In genomic region chrX:43882294-43882681, GRCh38 we compare ENCODE assay signal across 9 cellular contexts. TPM values are rescaled to one million over a fixed set of nuclear protein-coding genes. Genes with fewer than 3 reads are reported as not detected.
DNase-seq lines count a peak whose midpoint lies in the region; ATAC-seq, FAIRE-seq and TF ChIP-seq lines count a peak whose summit lies in the region.
"Had no signal": no experiment of that assay in that cellular context is flagged by ENCODE, and none has a peak within 500 bp of the region (broad histone marks: within the 10 kb centered on the region; RNA-seq: fewer than 3 reads in every experiment).

Gene MAOB (minus strand): TSS chrX:43882450. CDS start chrX:43882299, 151 bp downstream.

- peaks cover 2% of the 10 kb centered on the region; the same call in 1 of the 2 replicates for H3K23me2 ChIP-seq in H1 (ENCODE audit: low read depth, low read length)

- H2AK5ac ChIP-seq in H1 (ENCODE audit: low read depth, low read length), result no peak within 1 kb of the TSS

- 7% methylated on average over 2 of the region's 36 CpGs; no CpG with 5 or more reads in 1 of the 2 experiments for WGBS in H1 (ENCODE audit: extremely low coverage in 1 of 2, insufficient coverage in 1 of 2, insufficient read length in 1 of 2, insufficient replicate concordance in 2 of 2, low coverage in 1 of 2, low lambda C conversion rate in 2 of 2, missing lambda C conversion rate in 1 of 2), 2 experiments
- 0 to 35% methylated on average over 1 to 28 of the region's 36 CpGs for WGBS in upper lobe of left lung, 2 donors

- H3K56ac ChIP-seq in H1 (replicated peaks; ENCODE audit: insufficient read length, low read depth, low read length), result no peak within 1 kb of the TSS

- H4K91ac ChIP-seq in H1 (replicated peaks; ENCODE audit: insufficient read length, low read length), result no peak within 1 kb of the TSS

- no peaks in the 10 kb centered on the region for H3K4me1 Mint-ChIP-seq in activated naive CD4-positive, alpha-beta T cell treated with anti-CD3 and anti-CD28 coated beads for 36 hours (ENCODE audit: low read depth)

- no peak within 1 kb of the TSS for H4K8ac ChIP-seq in H1 (ENCODE audit: extremely low read depth, insufficient read depth, low read length)

- peaks cover 11% of the 10 kb centered on the region for H3K27me3 Mint-ChIP-seq in activated naive CD4-positive, alpha-beta T cell treated with anti-CD3 and anti-CD28 coated beads for 36 hours (ENCODE audit: low read depth)

- no peaks in the 10 kb centered on the region for H3K79me1 ChIP-seq in H1 (ENCODE audit: low read depth, low read length)

- H2BK120ac ChIP-seq in H1 (replicated peaks; ENCODE audit: low read depth, low read length), result no peak within 1 kb of the TSS

- H2BK12ac ChIP-seq in H1 (ENCODE audit: low read depth, low read length), result no peak within 1 kb of the TSS

- no peak for TF ChIP-seq EP300 in H1 (IDR thresholded peaks at IDR 0.05; ENCODE audit: borderline replicate concordance in 1 of 2, low read depth in 2 of 2, low read length in 2 of 2)
- no peak for TF ChIP-seq EP300 in upper lobe of left lung (IDR thresholded peaks at IDR 0.05)

- H4K5ac ChIP-seq in H1 (ENCODE audit: insufficient read length, low read depth, low read length), result no peak within 1 kb of the TSS

- TF ChIP-seq POLR2A in H1 (IDR thresholded peaks at IDR 0.05; ENCODE audit: control extremely low read depth in 1 of 2, low read depth in 2 of 2, low read length in 2 of 2), result no peak
- no peak for TF ChIP-seq POLR2A in upper lobe of left lung (IDR thresholded peaks at IDR 0.05)

- no peak within 1 kb of the TSS for H3K4me3 Mint-ChIP-seq in activated naive CD4-positive, alpha-beta T cell treated with anti-CD3 and anti-CD28 coated beads for 36 hours

- peak; percentile 9 for DNase-seq in activated naive CD4-positive, alpha-beta T cell treated with anti-CD3 and anti-CD28 coated beads for 36 hours
- no peak for DNase-seq in activated naive CD4-positive, alpha-beta T cell (lab: John Stamatoyannopoulos, UW)
- DNase-seq in H1 (ENCODE audit: low read depth in 1 of 2, low spot score in 2 of 2) (peak in 1 of 2 experiments; percentile 55), upper lobe of left lung (peak in 1 of 2 donors; percentile 87), NCI-H2081 (lab: John Stamatoyannopoulos, UW) (no peak), OCI-LY7 (ENCODE audit: low spot score) (no peak)

- H3K27ac Mint-ChIP-seq in activated naive CD4-positive, alpha-beta T cell treated with anti-CD3 and anti-CD28 coated beads for 36 hours, result no peak within 1 kb of the TSS

- H3K27me3 ChIP-seq in H1 (replicated peaks in 1 of 4; ENCODE audit: control insufficient read depth in 3 of 4, extremely low read depth in 1 of 4, insufficient read depth in 3 of 4, low read length in 3 of 4), result peaks cover 0 to 9% (median 4%) of the 10 kb centered on the region in 4 experiments; a peak in 3 of 7 replicates
- H3K27me3 ChIP-seq in mucosa of rectum (ENCODE audit: control insufficient read depth in 2 of 2, insufficient read depth in 2 of 2, low read length in 2 of 2), result peaks cover 0 to 6% of the 10 kb centered on the region in 2 donors
- H3K27me3 ChIP-seq in upper lobe of left lung, result no peaks in the 10 kb centered on the region

- H3K14ac ChIP-seq in H1 (ENCODE audit: insufficient read length), result no peak within 1 kb of the TSS

- H3K36me3 ChIP-seq in H1 (ENCODE audit: control insufficient read depth in 2 of 4, insufficient read depth in 4 of 4, low read length in 3 of 4) (no peaks in the 10 kb centered on the region), mucosa of rectum (ENCODE audit: control insufficient read depth in 2 of 2, insufficient read depth in 2 of 2, low read length in 2 of 2) (no peaks in the 10 kb centered on the region), upper lobe of left lung (no peaks in the 10 kb centered on the region), OCI-LY7 (ENCODE audit: insufficient read depth, low read length) (no peaks in the 10 kb centered on the region)

- no peak within 1 kb of the TSS for H3K18ac ChIP-seq in H1 (ENCODE audit: extremely low read depth, low read length)

- no peak for FAIRE-seq in H1 (lab: Jason Lieb, UNC)

- no peak within 1 kb of the TSS for H2BK15ac ChIP-seq in H1 (ENCODE audit: low read length)

- H3K9me3 Mint-ChIP-seq in activated naive CD4-positive, alpha-beta T cell treated with anti-CD3 and anti-CD28 coated beads for 36 hours, result no peaks in the 10 kb centered on the region

- H3K9me2 ChIP-seq in OCI-LY7 (ENCODE audit: insufficient read depth, low read length), result no peaks in the 10 kb centered on the region

- H3K4me2 ChIP-seq in H1 (ENCODE audit: insufficient read depth in 1 of 2, low read depth in 2 of 2, low read length in 2 of 2) (peak within 1 kb of the TSS; percentile 56 to 59), OCI-LY7 (ENCODE audit: low read length) (no peak within 1 kb of the TSS)

- ATAC-seq in upper lobe of left lung (ENCODE audit: low FRiP score in 2 of 2) (peak; percentile 48 to 81), HG02610 (IDR thresholded peaks at IDR 0.05; ENCODE audit: unreplicated experiment) (no peak)
- ATAC-seq: Panc1 had no signal

- TF ChIP-seq CTCF in H1 (IDR thresholded peaks at IDR 0.05; ENCODE audit: control extremely low read depth in 1 of 3, insufficient read depth in 1 of 3, low read depth in 1 of 3, low read length in 3 of 3) (no peak), upper lobe of left lung (IDR thresholded peaks at IDR 0.05) (no peak), OCI-LY7 (conservative IDR thresholded peaks at IDR 0.05; ENCODE audit: low read length) (no peak)

- no TSS peak for BruUV-seq in OCI-LY7 (replicated peaks; lab: Mats Ljungman, UMichigan)

- peak within 1 kb of the TSS; percentile 29 to 54 (median 34) for H3K4me3 ChIP-seq in H1 (ENCODE audit: extremely low read depth in 1 of 4, insufficient read depth in 2 of 4, low read depth in 3 of 4, low read length in 4 of 4)
- H3K4me3 ChIP-seq in mucosa of rectum (ENCODE audit: low read length in 2 of 2), result peak within 1 kb of the TSS; percentile 44 to 50
- peak within 1 kb of the TSS in 3 of 4 donors; percentile 27 to 43 (median 41) for H3K4me3 ChIP-seq in upper lobe of left lung
- no peak within 1 kb of the TSS for H3K4me3 ChIP-seq in OCI-LY7 (ENCODE audit: low read depth, low read length, poor library complexity, severe bottlenecking)

- CTCF ChIA-PET in activated naive CD4-positive, alpha-beta T cell treated with anti-CD3 and anti-CD28 coated beads for 36 hours (lab: Charles Lee), result no interaction called here
- CTCF ChIA-PET in H1 (lab: Charles Lee; ENCODE audit: partially characterized antibody), result no interaction called here
- CTCF ChIA-PET in OCI-LY7 (lab: Charles Lee; ENCODE audit: unreplicated experiment), result no interaction called here

- no peaks in the 10 kb centered on the region for H3K36me3 Mint-ChIP-seq in activated naive CD4-positive, alpha-beta T cell treated with anti-CD3 and anti-CD28 coated beads for 36 hours (ENCODE audit: low read depth)

- H3K23ac ChIP-seq in H1 (ENCODE audit: insufficient read length), result no peak within 1 kb of the TSS

- H2BK20ac ChIP-seq in H1 (ENCODE audit: low read length), result no peak within 1 kb of the TSS

- no peak within 1 kb of the TSS for H2BK5ac ChIP-seq in H1 (ENCODE audit: low read depth, low read length)

- H3K9me3 ChIP-seq in H1 (ENCODE audit: insufficient read depth in 2 of 2, low read depth in 1 of 2, low read length in 1 of 2), result no peaks in the 10 kb centered on the region
- no peaks in the 10 kb centered on the region for H3K9me3 ChIP-seq in mucosa of rectum (ENCODE audit: control insufficient read depth in 2 of 2, low read length in 2 of 2)
- no peaks in the 10 kb centered on the region for H3K9me3 ChIP-seq in upper lobe of left lung
- H3K9me3 ChIP-seq in OCI-LY7 (ENCODE audit: low read length), result no peaks in the 10 kb centered on the region

- peaks cover 0 to 3% (median 0%) of the 10 kb centered on the region in 4 experiments; a peak in 3 of 7 replicates for H3K4me1 ChIP-seq in H1 (replicated peaks in 1 of 4; ENCODE audit: control insufficient read depth in 3 of 4, insufficient read depth in 4 of 4, low read length in 3 of 4)
- H3K4me1 ChIP-seq in mucosa of rectum (ENCODE audit: control insufficient read depth in 2 of 2, insufficient read depth in 2 of 2, low read length in 2 of 2), result no peaks in the 10 kb centered on the region
- no peaks in the 10 kb centered on the region for H3K4me1 ChIP-seq in upper lobe of left lung
- H3K4me1 ChIP-seq in OCI-LY7 (ENCODE audit: insufficient read depth, low read length, poor library complexity, severe bottlenecking), result no peaks in the 10 kb centered on the region

- H3K4ac ChIP-seq in H1 (replicated peaks; ENCODE audit: insufficient read length, low read depth, low read length), result no peak within 1 kb of the TSS

- H3K27ac ChIP-seq in H1 (ENCODE audit: low read depth, low read length) (no peak within 1 kb of the TSS), mucosa of rectum (ENCODE audit: low read depth in 2 of 2, low read length in 2 of 2) (no peak within 1 kb of the TSS), upper lobe of left lung (peak within 1 kb of the TSS; percentile 24 to 72 (median 33)), OCI-LY7 (ENCODE audit: low read depth, low read length, poor library complexity, severe bottlenecking) (no peak within 1 kb of the TSS)

- POLR2A ChIA-PET in H1 (lab: Charles Lee; ENCODE audit: partially characterized antibody), result no interaction called here
- POLR2A ChIA-PET in OCI-LY7 (lab: Charles Lee), result no interaction called here

- intact Hi-C loops in activated naive CD4-positive, alpha-beta T cell treated with anti-CD3 and anti-CD28 coated beads for 36 hours (cut with micrococcal nuclease), result no loop called here
- intact Hi-C loops in OCI-LY7 (cut with micrococcal nuclease; ENCODE audit: unreplicated experiment), result no loop called here

- H2AFZ ChIP-seq in H1 (ENCODE audit: low read length), result no peak within 1 kb of the TSS
- H2AFZ ChIP-seq in OCI-LY7 (ENCODE audit: low read length), result no peak within 1 kb of the TSS

- no peak for TF ChIP-seq RAD21 in H1 (IDR thresholded peaks at IDR 0.05 in 1 of 2, conservative IDR thresholded peaks at IDR 0.05 in 1 of 2; ENCODE audit: low read depth in 2 of 2, low read length in 2 of 2)

- H3K9ac ChIP-seq in H1 (replicated peaks in 1 of 4; ENCODE audit: extremely low read depth in 1 of 4, low read depth in 3 of 4, low read length in 3 of 4) (no peak within 1 kb of the TSS), mucosa of rectum (ENCODE audit: low read depth in 1 of 2, low read length in 2 of 2) (no peak within 1 kb of the TSS)

- H4K20me1 ChIP-seq in H1 (replicated peaks in 1 of 2; ENCODE audit: control insufficient read depth in 1 of 2, insufficient read depth in 2 of 2, low read length in 2 of 2) (no peaks in the 10 kb centered on the region), OCI-LY7 (ENCODE audit: insufficient read depth, low read length) (no peaks in the 10 kb centered on the region)

- H3K79me2 ChIP-seq in H1 (ENCODE audit: control insufficient read depth in 1 of 2, insufficient read depth in 2 of 2, low read length in 2 of 2) (no peaks in the 10 kb centered on the region), OCI-LY7 (ENCODE audit: insufficient read depth, low read depth, low read length) (no peaks in the 10 kb centered on the region)

RNA-seq across cellular contexts. Expression of gene MAOB, which starts in this region (rescaled TPM):
- not detected for total RNA-seq in activated naive CD4-positive, alpha-beta T cell treated with anti-CD3 and anti-CD28 coated beads for 36 hours
- total RNA-seq in H1 (2021; fragmentation: NEBNext Ultra II Directional; extraction: Animal tissue kit (Norgen Biotek cat#: 25700)), result 0.69 and 0.73 TPM in 2 replicates
- 0.96 and 1.1 TPM in 2 replicates for polyA plus RNA-seq in H1 (2011; rRNA removed)
- 1.2 TPM for polyA plus RNA-seq in H1 (2011; cell fraction: cytosol; rRNA removed)
- 0.31 TPM for polyA plus RNA-seq in H1 (2011; cell fraction: nucleus; rRNA removed)
- polyA plus RNA-seq in H1 (2012, experiment 1 of 2), result 0.76 to 1.5 TPM (median 1.1 TPM) in 4 replicates
- 0.68 TPM for polyA plus RNA-seq in H1 (2012, experiment 2 of 2)
- polyA plus RNA-seq in H1 (2013, experiment 1 of 2), result 0.65 TPM
- 0.46 TPM for polyA plus RNA-seq in H1 (2013, experiment 2 of 2)
- 0.76 and 0.78 TPM in 2 replicates for polyA minus RNA-seq in H1 (2011; rRNA and poly(A)+ RNA removed)
- 0.73 TPM for polyA minus RNA-seq in H1 (2011; cell fraction: cytosol; rRNA and poly(A)+ RNA removed)
- not detected for polyA minus RNA-seq in H1 (2011; cell fraction: nucleus; rRNA and poly(A)+ RNA removed)
- 10 to 100 TPM in 4 of 6 donors, 1 to 10 TPM in 2; 1.0 to 34.1 (median 13.0) TPM for total RNA-seq in upper lobe of left lung
- total RNA-seq in OCI-LY7 (2014; rRNA removed; shearing (Covaris generic)), result not detected in 2 replicates
- not detected in 2 replicates for total RNA-seq in OCI-LY7 (2022)

Comparison
In these comparisons a context has a peak if more than half of its experiments do, and no peak if none do; other contexts are left out.
1. Peak in DNase-seq in activated naive CD4-positive, alpha-beta T cell treated with anti-CD3 and anti-CD28 coated beads for 36 hours; RNA of the gene not detected or under 1 TPM.
2. H3K27ac ChIP-seq: peak in upper lobe of left lung (4 of 4); none in H1 (single experiment), mucosa of rectum (0 of 2) and OCI-LY7 (single experiment).